In the genomic region with DNA sequence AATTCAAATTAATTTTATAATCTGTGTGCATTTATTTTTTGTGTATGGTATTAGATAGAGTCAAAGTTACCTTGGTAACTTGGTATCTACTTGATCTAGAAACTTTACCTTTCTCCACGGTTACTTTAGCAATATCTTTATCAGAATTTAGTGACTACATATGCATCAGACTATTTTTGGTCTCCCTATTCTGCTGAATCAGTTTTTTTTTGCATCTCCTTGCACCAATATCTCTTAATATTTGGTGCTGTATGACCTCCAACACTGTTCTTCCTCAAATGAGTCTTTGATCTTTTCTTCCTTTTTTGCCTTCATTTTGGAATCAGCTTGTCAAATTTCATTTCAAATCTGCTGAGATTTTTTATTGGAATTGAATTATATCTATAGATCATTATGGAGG, we compare ENCODE assay signal across 8 cellular contexts.
"Had no signal": no experiment of that assay in that cellular context is flagged by ENCODE, and none has a peak within 500 bp of the region (broad histone marks: within the 10 kb centered on the region; RNA-seq: fewer than 3 reads in every experiment).

No MANE protein-coding gene starts in this region.

- ATAC-seq: GM12878 had no signal

- FAIRE-seq: G401.6, GM12878, GM12891, GM12892, GM18507, GM19239 had no signal

- DNase-seq: GDM1, GF-D8 had no signal

- H3K4me3 ChIP-seq: GM12878 had no signal
